9 cellular contexts compared by ENCODE assay signal in genomic region chr1:77605246-77606026, GRCh38.
DNase-seq lines count a peak whose midpoint lies in the region; ATAC-seq, FAIRE-seq and TF ChIP-seq lines count a peak whose summit lies in the region.
"Had no signal": no experiment of that assay in that cellular context is flagged by ENCODE, and none has a peak within 500 bp of the region (broad histone marks: within the 10 kb centered on the region; RNA-seq: fewer than 3 reads in every experiment).

No MANE protein-coding gene starts in this region.

- no peak overlapping the region for H4K8ac ChIP-seq in H9 (replicated peaks; ENCODE audit: insufficient read length, low read depth, low read length)

- no peak overlapping the region for H2AK5ac ChIP-seq in H9 (ENCODE audit: insufficient read length, low read length)

- H2BK12ac ChIP-seq in H9 (ENCODE audit: insufficient read length, low read depth, low read length) = no peak overlapping the region

- no peak overlapping the region for H2BK5ac ChIP-seq in H9 (ENCODE audit: insufficient read length, low read length)

- no peak for ATAC-seq in GM18517 (IDR thresholded peaks at IDR 0.05; ENCODE audit: unreplicated experiment)
- ATAC-seq in naive thymus-derived CD8-positive, alpha-beta T cell = no peak

- H3K27me3 Mint-ChIP-seq in H9 (ENCODE audit: low read depth) = no peaks in the 10 kb centered on the region
- H3K27me3 Mint-ChIP-seq in naive thymus-derived CD8-positive, alpha-beta T cell = no peaks in the 10 kb centered on the region

- peaks cover 0 to 4% of the 10 kb centered on the region in 2 experiments; a peak in 2 of 4 replicates for H3K4me1 Mint-ChIP-seq in H9
- H3K4me1 Mint-ChIP-seq in naive thymus-derived CD8-positive, alpha-beta T cell = peaks cover 20 to 36% (median 32%) of the 10 kb centered on the region in 4 donors

- no peak overlapping the region for H4K91ac ChIP-seq in H9 (ENCODE audit: insufficient read length, low read depth, low read length)

- H3K27ac Mint-ChIP-seq in H9 = peak overlapping the region in 1 of 3 experiments; percentile 32; a peak in 4 of 7 replicates
- peak overlapping the region in 1 of 10 donors; percentile 67 for H3K27ac Mint-ChIP-seq in naive thymus-derived CD8-positive, alpha-beta T cell

- TF ChIP-seq POLR2A in H54 (IDR thresholded peaks at IDR 0.05; ENCODE audit: low read depth, low read length) = no peak

- no CpG with 5 or more reads among the region's 5 CpGs for WGBS in H9 (ENCODE audit: extremely low coverage, insufficient read length, low lambda C conversion rate)

- H3K27me3 ChIP-seq in H9 (ENCODE audit: insufficient read depth, low read length) = no peaks in the 10 kb centered on the region

- H3T11ph ChIP-seq in H9 (ENCODE audit: low read length) = no peak overlapping the region

- H3K79me2 ChIP-seq in H9 (ENCODE audit: insufficient read depth, low read length) = no peaks in the 10 kb centered on the region; the same call in 1 of the 2 replicates

- DNase-seq in H54 (ENCODE audit: insufficient read length, low spot score) (peak; percentile 0), RPMI7951 (ENCODE audit: low read depth) (peak; percentile 98), fibroblast of pulmonary artery (ENCODE audit: low read depth) (peak; percentile 65), retinal pigment epithelial cell (ENCODE audit: low read depth) (peak; percentile 89), NCI-H2227 treated with DMSO at 0.1 percent for 48 hours (lab: John Stamatoyannopoulos, UW) (no peak), H9 (no peak)
- DNase-seq in naive thymus-derived CD8-positive, alpha-beta T cell = no peak

- no peak overlapping the region for H2AFZ ChIP-seq in H9 (ENCODE audit: low read length)

- no peaks in the 10 kb centered on the region for H3K23me2 ChIP-seq in H9 (ENCODE audit: insufficient read length, low read depth, low read length, poor library complexity, severe bottlenecking)

- H3K4ac ChIP-seq in H9 (ENCODE audit: low read depth, low read length) = no peak overlapping the region

- peaks cover 6% of the 10 kb centered on the region for H3K79me1 ChIP-seq in H9 (ENCODE audit: insufficient read depth, low read depth, low read length, poor library complexity, severe bottlenecking)

- no peak overlapping the region for H2BK20ac ChIP-seq in H9 (ENCODE audit: low read depth, low read length, poor library complexity, severe bottlenecking)

- no peak overlapping the region for H3K18ac ChIP-seq in H9 (ENCODE audit: insufficient read length, low read depth, low read length)

- H3K14ac ChIP-seq in H9 (ENCODE audit: insufficient read depth, low read length) = no peak overlapping the region

- no peak overlapping the region for H3K4me2 ChIP-seq in H9 (ENCODE audit: insufficient read depth, insufficient read length, low read length)

- no peak overlapping the region for H2BK15ac ChIP-seq in H9 (ENCODE audit: low read depth, low read length)

- no peak overlapping the region for H3K27ac ChIP-seq in H9 (ENCODE audit: insufficient read length, low read depth, low read length)
- H3K27ac ChIP-seq: SK-N-MC had no signal

- no peak overlapping the region for H2BK120ac ChIP-seq in H9 (ENCODE audit: low read depth, low read length, poor library complexity, severe bottlenecking)

- no peak overlapping the region for H3K9ac ChIP-seq in H9 (ENCODE audit: extremely low read depth, insufficient read length, low read length)

- FAIRE-seq in H54 (lab: Jason Lieb, UNC) = peak; percentile 97

- H3K9me3 Mint-ChIP-seq in H9 = peaks cover 21 to 23% of the 10 kb centered on the region in 2 experiments
- H3K9me3 Mint-ChIP-seq in naive thymus-derived CD8-positive, alpha-beta T cell = peaks cover 9 to 30% (median 22%) of the 10 kb centered on the region in 9 donors

- H3K56ac ChIP-seq in H9 (ENCODE audit: insufficient read length, low read depth, low read length) = no peak overlapping the region

- H3K9me3 ChIP-seq in H9 (ENCODE audit: control insufficient read depth, low read depth, low read length) = no peaks in the 10 kb centered on the region

- H3K4me3 Mint-ChIP-seq in H9 = no peak overlapping the region
- H3K4me3 Mint-ChIP-seq in naive thymus-derived CD8-positive, alpha-beta T cell = no peak overlapping the region

- no peak for TF ChIP-seq CTCF in fibroblast of pulmonary artery (IDR thresholded peaks at IDR 0.05; ENCODE audit: low read length, missing control alignments)
- TF ChIP-seq CTCF in retinal pigment epithelial cell (conservative IDR thresholded peaks at IDR 0.05; ENCODE audit: low read depth, low read length) = no peak
- TF ChIP-seq CTCF in H9 (conservative IDR thresholded peaks at IDR 0.05) = no peak

- POLR2A ChIA-PET in naive thymus-derived CD8-positive, alpha-beta T cell (lab: Charles Lee) = no interaction called here

- no peaks in the 10 kb centered on the region for H4K20me1 ChIP-seq in H9 (ENCODE audit: control insufficient read depth, insufficient read depth, insufficient read length)

- no peak overlapping the region for H3K23ac ChIP-seq in H9 (ENCODE audit: insufficient read length, low read depth, low read length)

- H3K36me3 Mint-ChIP-seq in H9 (ENCODE audit: insufficient read depth in 1 of 3, low read depth in 3 of 3) = peaks cover 30 to 38% (median 31%) of the 10 kb centered on the region in 3 experiments
- H3K36me3 Mint-ChIP-seq in naive thymus-derived CD8-positive, alpha-beta T cell = peaks cover 36 to 55% (median 43%) of the 10 kb centered on the region in 3 donors

- H3K4me1 ChIP-seq in H9 (ENCODE audit: insufficient read depth, low read length) = no peaks in the 10 kb centered on the region

- H3K4me3 ChIP-seq in fibroblast of pulmonary artery (replicated peaks; ENCODE audit: low read depth, low read length) (no peak overlapping the region), retinal pigment epithelial cell (ENCODE audit: low read length) (no peak overlapping the region)
- H3K4me3 ChIP-seq: SK-N-MC had no signal

- no peak overlapping the region for H4K5ac ChIP-seq in H9 (ENCODE audit: insufficient read length, low read depth, low read length)

Comparison
In these comparisons a context has a peak if more than half of its experiments do, and no peak if none do; other contexts are left out.
1. DNase-seq: peak in H54 (single experiment), RPMI7951 (single experiment), fibroblast of pulmonary artery (single experiment) and retinal pigment epithelial cell (single experiment); none in NCI-H2227 treated with DMSO at 0.1 percent for 48 hours (single experiment), H9 (single experiment) and naive thymus-derived CD8-positive, alpha-beta T cell (0 of 10).